ENCODE assay signal across 8 cellular contexts in the genomic region with DNA sequence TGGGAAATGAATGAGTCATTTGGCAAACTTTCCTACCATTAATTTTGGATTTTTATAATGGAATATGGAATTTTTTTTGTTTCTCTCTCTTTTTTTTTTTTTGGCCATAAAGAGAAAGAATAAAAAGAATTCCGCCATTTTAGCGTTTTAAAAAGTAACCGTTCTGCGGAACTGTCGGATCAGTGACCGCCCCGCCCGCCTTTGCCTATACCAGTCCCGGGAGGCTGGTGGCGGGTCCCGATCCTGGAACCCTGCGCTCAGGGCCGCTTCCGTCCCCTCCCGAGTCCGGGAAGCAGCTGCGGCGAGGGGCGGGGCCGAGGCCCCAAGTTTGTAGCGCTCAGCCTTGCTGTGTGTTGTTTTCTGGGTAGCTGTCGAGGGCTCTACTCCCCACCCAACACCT. TPM values are rescaled to one million over a fixed set of nuclear protein-coding genes. Genes with fewer than 3 reads are reported as not detected.
A peak's percentile ranks its signal among the peaks of the same experiment; 100 is the strongest.
DNase-seq lines count a peak whose midpoint lies in the region; ATAC-seq and TF ChIP-seq lines count a peak whose summit lies in the region.

No MANE protein-coding gene starts in this region.

- DNase-seq in Calu3 (peak; percentile 43), fibroblast of mammary gland (ENCODE audit: low read depth) (no peak), trophoblast cell (peak; percentile 36 to 50)

- peak overlapping the region; percentile 37 for H4K8ac ChIP-seq in trophoblast cell (ENCODE audit: low read depth, low read length)

- no peaks in the 10 kb centered on the region for H3K79me1 ChIP-seq in trophoblast cell (ENCODE audit: low read length)

- H3K4me1 ChIP-seq in trophoblast cell (ENCODE audit: control insufficient read depth in 1 of 2, insufficient read depth in 2 of 2, low read length in 2 of 2): peaks cover 0 to 10% of the 10 kb centered on the region in 2 experiments

- no CpG with 5 or more reads among the region's 22 CpGs for WGBS in trophoblast cell (ENCODE audit: extremely low coverage, insufficient coverage, insufficient read length)

- H2BK12ac ChIP-seq in trophoblast cell (ENCODE audit: low read length): no peak overlapping the region

- H3K79me2 ChIP-seq in SU-DHL-6 (ENCODE audit: insufficient read depth, low read length) (no peaks in the 10 kb centered on the region), trophoblast cell (ENCODE audit: control insufficient read depth, insufficient read depth, low read length, poor library complexity) (no peaks in the 10 kb centered on the region)

- peak overlapping the region; percentile 4 for H3K14ac ChIP-seq in trophoblast cell (ENCODE audit: low read length)

- H3K9me2 ChIP-seq in SU-DHL-6 (replicated peaks; ENCODE audit: insufficient read depth, low read length): no peaks in the 10 kb centered on the region

- no peak overlapping the region for H2AK5ac ChIP-seq in trophoblast cell (ENCODE audit: low read length)

- no peak overlapping the region for H3K18ac ChIP-seq in trophoblast cell (ENCODE audit: low read length)

- CTCF ChIA-PET in Calu3 (lab: Charles Lee): interaction anchor here (1.1 kb wide), 1 partner anchor 42 kb away, joined by 3 read pairs; no protein-coding TSS in a partner anchor

- intact Hi-C loops in Calu3 (cut with micrococcal nuclease; ENCODE audit: unreplicated experiment): loop anchor here (5.0 kb wide), 1 partner anchor 41 kb away; no protein-coding TSS in a partner anchor

- H3K4me1 Mint-ChIP-seq in Calu3 (ENCODE audit: low read depth, unreplicated experiment): peaks cover 5% of the 10 kb centered on the region

- no peak overlapping the region for H3K27ac Mint-ChIP-seq in Calu3 (ENCODE audit: unreplicated experiment)

- H2AFZ ChIP-seq in SU-DHL-6 (ENCODE audit: low read depth, low read length, severe bottlenecking) (no peak overlapping the region), trophoblast cell (ENCODE audit: insufficient read depth, low read length, poor library complexity) (no peak overlapping the region)

- no TSS peak for BruUV-seq in Calu3 (replicated peaks; lab: Mats Ljungman, UMichigan)

- H4K20me1 ChIP-seq in SU-DHL-6 (ENCODE audit: low read depth, low read length): no peaks in the 10 kb centered on the region

- no peak overlapping the region for H3K23ac ChIP-seq in trophoblast cell (ENCODE audit: low read length)

- H2BK5ac ChIP-seq in trophoblast cell (ENCODE audit: low read depth, low read length, poor library complexity): no peak overlapping the region

- no peak overlapping the region for H3K4ac ChIP-seq in trophoblast cell (ENCODE audit: low read depth, low read length)

- H3K9me3 ChIP-seq in SU-DHL-6 (ENCODE audit: insufficient read depth, low read length) (no peaks in the 10 kb centered on the region), trophoblast cell (ENCODE audit: insufficient read depth, low read depth, low read length) (no peaks in the 10 kb centered on the region)

- no peaks in the 10 kb centered on the region for H3K9me3 Mint-ChIP-seq in Calu3 (ENCODE audit: low read depth, unreplicated experiment)

- H3K36me3 Mint-ChIP-seq in Calu3 (ENCODE audit: insufficient read depth, unreplicated experiment): peaks cover 10% of the 10 kb centered on the region

- H3K36me3 ChIP-seq in SU-DHL-6 (ENCODE audit: low read length) (no peaks in the 10 kb centered on the region), trophoblast cell (ENCODE audit: control insufficient read depth in 1 of 2, insufficient read depth in 2 of 2, low read length in 2 of 2) (no peaks in the 10 kb centered on the region)

- H4K91ac ChIP-seq in trophoblast cell (ENCODE audit: low read depth, low read length): no peak overlapping the region

- H3K4me2 ChIP-seq in SU-DHL-6 (ENCODE audit: low read depth, low read length, poor library complexity, severe bottlenecking) (peak overlapping the region; percentile 24), trophoblast cell (ENCODE audit: low read length) (peak overlapping the region; percentile 75)

- no peak for ATAC-seq in GM18511 (IDR thresholded peaks at IDR 0.05; ENCODE audit: unreplicated experiment)
- no peak for ATAC-seq in GM19463 (IDR thresholded peaks at IDR 0.05; ENCODE audit: unreplicated experiment)
- no peak for ATAC-seq in GM18861 (IDR thresholded peaks at IDR 0.05; ENCODE audit: unreplicated experiment)
- no peak for ATAC-seq in GM18909 (IDR thresholded peaks at IDR 0.05; ENCODE audit: poor library complexity, unreplicated experiment)

- no peak overlapping the region for H3K27ac ChIP-seq in SU-DHL-6 (ENCODE audit: low read depth, low read length)
- no peak overlapping the region for H3K27ac ChIP-seq in trophoblast cell (ENCODE audit: low read depth, low read length)

- H3K9ac ChIP-seq in SU-DHL-6 (ENCODE audit: low read length) (no peak overlapping the region), trophoblast cell (ENCODE audit: low read length) (no peak overlapping the region)

- no peak overlapping the region for H2BK120ac ChIP-seq in trophoblast cell (ENCODE audit: insufficient read depth, low read length, poor library complexity)

- no peak overlapping the region for H3K4me3 ChIP-seq in SU-DHL-6 (ENCODE audit: insufficient read depth, low read length, poor library complexity, severe bottlenecking)
- H3K4me3 ChIP-seq in fibroblast of mammary gland (ENCODE audit: control insufficient read depth, low read depth, low read length): peak overlapping the region; percentile 52
- no peak overlapping the region for H3K4me3 ChIP-seq in trophoblast cell (ENCODE audit: low read depth, low read length)

- peak overlapping the region; percentile 68 for H3K4me3 Mint-ChIP-seq in Calu3 (ENCODE audit: low read depth, unreplicated experiment)

- TF ChIP-seq CTCF in Calu3 (IDR thresholded peaks at IDR 0.05; ENCODE audit: unreplicated experiment): no peak
- TF ChIP-seq CTCF in SU-DHL-6 (IDR thresholded peaks at IDR 0.05; ENCODE audit: insufficient read depth, low read length, poor library complexity, severe bottlenecking): no peak
- no peak for TF ChIP-seq CTCF in fibroblast of mammary gland (conservative IDR thresholded peaks at IDR 0.05; ENCODE audit: control insufficient read depth, insufficient read depth, low read depth, low read length)

- no peak overlapping the region for H4K12ac ChIP-seq in trophoblast cell (ENCODE audit: low read depth, low read length)

- no peaks in the 10 kb centered on the region for H3F3A ChIP-seq in SU-DHL-6 (ENCODE audit: insufficient read depth)

- no peaks in the 10 kb centered on the region for H3K27me3 ChIP-seq in SU-DHL-6 (ENCODE audit: low read length)
- peaks cover 6% of the 10 kb centered on the region for H3K27me3 ChIP-seq in trophoblast cell (ENCODE audit: insufficient read depth, low read length)

- H3K27me3 Mint-ChIP-seq in Calu3 (ENCODE audit: unreplicated experiment): peaks cover 43% of the 10 kb centered on the region

RNA-seq across cellular contexts. Expression of a gene that starts 0.6 kb away (rescaled TPM):
- total RNA-seq in Calu3 (2022): 39.7 and 42.3 TPM in 2 replicates
- polyA plus RNA-seq in trophoblast cell (2013): 3.3 and 3.7 TPM in 2 replicates

RNA-seq across cellular contexts. Expression of a gene that starts 50.4 kb away (rescaled TPM):
- 202 and 205 TPM in 2 replicates for total RNA-seq in Calu3 (2022)
- polyA plus RNA-seq in trophoblast cell (2013): 90.2 and 91.2 TPM in 2 replicates

RNA-seq across cellular contexts. Expression of a gene that starts 50.7 kb away (rescaled TPM):
- 45.6 and 46.5 TPM in 2 replicates for total RNA-seq in Calu3 (2022)
- 0.56 and 0.61 TPM in 2 replicates for polyA plus RNA-seq in trophoblast cell (2013)
